1 cellular context compared by ENCODE assay signal in genomic region chr7:121026577-121027111, GRCh38.
TF ChIP-seq lines count a peak whose summit lies in the region.

No MANE protein-coding gene starts in this region.

TF ChIP-seq in IMR-90, 13 proteins besides CTCF, POLR2A, EP300 and RAD21 (continued from another document):
- no peak for TF ChIP-seq ELK1 (IDR thresholded peaks at IDR 0.05; ENCODE audit: borderline replicate concordance, low read depth, low read length)
- no peak for TF ChIP-seq MAZ (IDR thresholded peaks at IDR 0.05; ENCODE audit: borderline replicate concordance, low read depth, low read length)
